In the genomic region with DNA sequence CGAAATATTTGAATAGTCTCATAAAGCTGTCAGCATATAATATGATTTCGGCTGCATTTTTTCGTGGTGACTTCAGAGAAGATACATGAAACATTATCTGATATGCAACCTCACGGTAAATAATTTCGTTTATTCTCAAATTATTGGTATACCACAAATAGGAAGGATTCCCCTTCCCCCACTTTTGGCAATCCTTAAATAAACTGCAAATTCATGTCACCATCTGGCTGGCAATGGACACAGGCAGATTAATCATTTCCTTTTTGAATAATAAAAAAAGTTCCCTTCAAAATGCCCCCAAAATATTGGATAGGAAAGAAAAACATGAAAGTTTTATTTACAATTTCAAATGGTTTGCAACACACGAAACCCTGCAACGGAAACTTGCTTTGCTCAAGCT, we compare ENCODE assay signal across 28 cellular contexts.
"Had no signal": no experiment of that assay in that cellular context is flagged by ENCODE, and none has a peak within 500 bp of the region (broad histone marks: within the 10 kb centered on the region; RNA-seq: fewer than 3 reads in every experiment).

No MANE protein-coding gene starts in this region.

- H3K27ac ChIP-seq: epithelial cell of prostate, gastroesophageal sphincter, right lobe of liver, thoracic aorta, uterus, VCaP had no signal

- H3K4me3 ChIP-seq: gastroesophageal sphincter, mucosa of descending colon, right lobe of liver, skin epidermis, thoracic aorta, uterus had no signal

- H3K4me1 ChIP-seq: right lobe of liver, uterus had no signal

- H3K36me3 ChIP-seq: gastroesophageal sphincter, right lobe of liver, thoracic aorta, uterus had no signal

- ATAC-seq: gastroesophageal sphincter; left colon; mucosa of descending colon; natural killer cell treated with Interleukin-12 subunit alpha and Interleukin-12 subunit beta and Interleukin-15 and Interleukin-18, amount 100 ng/mL, for 72 hours; right lobe of liver; stimulated activated naive CD8-positive, alpha-beta T cell treated with anti-CD3 and anti-CD28 coated beads, Interleukin-15, Interleukin-2, amounts not matched to agents 100 U/mL and 50 U/mL, for 24 hours; T-cell had no signal

- H3K27me3 ChIP-seq: gastroesophageal sphincter, right lobe of liver, uterus had no signal

- H3K9me3 ChIP-seq: mucosa of descending colon, right lobe of liver, thoracic aorta, uterus had no signal

- DNase-seq: activated CD4-positive, alpha-beta T cell treated with anti-CD3 and anti-CD28 coated beads for 48 hours; activated CD4-positive, alpha-beta T cell treated with anti-CD3 and anti-CD28 coated beads, Interleukin-2, amount 50 U/mL, for 48 hours; activated CD8-positive, alpha-beta memory T cell treated with anti-CD3 and anti-CD28 coated beads for 24 hours; activated effector memory CD4-positive, alpha-beta T cell treated with anti-CD3 and anti-CD28 coated beads, Interleukin-2, amount 50 U/mL, for 16 hours; activated naive CD4-positive, alpha-beta T cell treated with anti-CD3 and anti-CD28 coated beads for 36 hours; activated naive CD8-positive, alpha-beta T cell treated with anti-CD3 and anti-CD28 coated beads, Interleukin-2, amount 10 ng/mL, durations not matched to agents 7 days and 5 days; activated T-cell treated with anti-CD3 and anti-CD28 coated beads, Interleukin-2, amount 50 U/mL, for 1 hour; caudate nucleus; effector CD4-positive, alpha-beta T cell; head of caudate nucleus; hippocampal formation; kidney; left colon; mesendoderm; mucosa of descending colon; right lobe of liver; stimulated activated CD4-positive, alpha-beta T cell treated with anti-CD3 and anti-CD28 coated beads, Interleukin-12 subunit alpha, Interleukin-12 subunit beta, amount 100 ng/mL, for 4 hours; stimulated activated CD4-positive, alpha-beta T cell treated with anti-CD3 and anti-CD28 coated beads, Interleukin-4, amount 100 ng/mL, for 1 hour; stimulated activated naive CD8-positive, alpha-beta T cell treated with anti-CD3 and anti-CD28 coated beads, Interleukin-15, Interleukin-2, amounts not matched to agents 100 U/mL and 50 U/mL, for 24 hours; T-cell; trophoblast cell; uterus had no signal
